8 cellular contexts compared by ENCODE assay signal in genomic region chr9:83544002-83544698, GRCh38. TPM values are rescaled to one million over a fixed set of nuclear protein-coding genes. Genes with fewer than 3 reads are reported as not detected.
DNase-seq lines count a peak whose midpoint lies in the region; ATAC-seq, FAIRE-seq and TF ChIP-seq lines count a peak whose summit lies in the region.

No MANE protein-coding gene starts in this region.

- no peak overlapping the region for H3K4me3 ChIP-seq in kidney (ENCODE audit: low read length in 2 of 2)

- peak; percentile 69 for FAIRE-seq in GM19239 (lab: Jason Lieb, UNC)
- peak; percentile 70 for FAIRE-seq in kidney (lab: Jason Lieb, UNC)

- peak; percentile 68 for DNase-seq in CD1c-positive myeloid dendritic cell (ENCODE audit: extremely low spot score)
- DNase-seq in GM19239 (ENCODE audit: insufficient read length, low spot score): peak; percentile 42
- peak; percentile 47 for DNase-seq in NCI-H460 (ENCODE audit: extremely low read depth, low read depth)
- DNase-seq in astrocyte of the hippocampus (ENCODE audit: low read depth, low spot score): peak; percentile 56
- DNase-seq in kidney: no peak
- no peak for DNase-seq in type B pancreatic cell (ENCODE audit: extremely low spot score, unreplicated experiment)
- DNase-seq in NK-92 treated with Interleukin-12 subunit alpha and Interleukin-12 subunit beta, amount 100 ng/mL, for 24 hours (lab: John Stamatoyannopoulos, UW): no peak

- intact Hi-C loops in kidney (cut with DNase I): loop anchor here (10.0 kb wide), 1 partner anchor 209 kb away; no protein-coding TSS in a partner anchor

- no peak overlapping the region for H3K9ac ChIP-seq in kidney (ENCODE audit: low read length in 2 of 2)

- peak; percentile 94 for ATAC-seq in HG03354 (IDR thresholded peaks at IDR 0.05; ENCODE audit: poor library complexity, severe bottlenecking, unreplicated experiment)

- H3K4me1 ChIP-seq in kidney (ENCODE audit: control insufficient read depth in 1 of 2, insufficient read depth in 1 of 2, low read depth in 1 of 2, low read length in 2 of 2): peaks cover 0 to under 1% of the 10 kb centered on the region in 2 donors

- TF ChIP-seq CTCF in kidney (IDR thresholded peaks at IDR 0.05; ENCODE audit: borderline replicate concordance, extremely low read depth, insufficient read depth) (peak; percentile 82), type B pancreatic cell (conservative IDR thresholded peaks at IDR 0.05) (peak; percentile 78)

- no peak overlapping the region for H3K27ac Mint-ChIP-seq in type B pancreatic cell

- no peaks in the 10 kb centered on the region for H3K9me3 ChIP-seq in kidney (ENCODE audit: control insufficient read depth in 1 of 2, low read length in 2 of 2)

- no peaks in the 10 kb centered on the region for H3K9me3 Mint-ChIP-seq in type B pancreatic cell

- peaks cover 20% of the 10 kb centered on the region for H3K27me3 Mint-ChIP-seq in type B pancreatic cell

- H3K4me3 Mint-ChIP-seq in type B pancreatic cell: no peak overlapping the region

- H3K4me1 Mint-ChIP-seq in type B pancreatic cell (ENCODE audit: unreplicated experiment): peaks cover 1% of the 10 kb centered on the region

- H3K27ac ChIP-seq in kidney (ENCODE audit: low read depth in 2 of 2, low read length in 2 of 2): no peak overlapping the region

- H3K36me3 Mint-ChIP-seq in type B pancreatic cell: no peaks in the 10 kb centered on the region

- no peaks in the 10 kb centered on the region for H3K36me3 ChIP-seq in kidney (ENCODE audit: control insufficient read depth in 1 of 2, insufficient read depth in 2 of 2, low read length in 2 of 2)

RNA-seq across cellular contexts. Expression of gene FRMD3, which starts 5.9 kb away (rescaled TPM):
- 2.7 TPM in 2 replicates for total RNA-seq in NCI-H460 (2014; rRNA removed; shearing (Covaris generic))
- polyA plus RNA-seq in NCI-H460 (2014; cell fraction: nucleus; rRNA removed): 1.6 and 2.9 TPM in 2 replicates
- total RNA-seq in kidney (11.0 TPM), type B pancreatic cell (ENCODE audit: low replicate concordance) (4.5 and 8.0 TPM in 2 replicates)
- polyA plus RNA-seq in kidney (ENCODE audit: insufficient read depth, low read depth, low replicate concordance): 9.9 TPM

Comparison
In these comparisons a context has a peak if more than half of its experiments do, and no peak if none do; other contexts are left out.
1. DNase-seq: peak in CD1c-positive myeloid dendritic cell (single experiment), GM19239 (single experiment), NCI-H460 (single experiment) and astrocyte of the hippocampus (single experiment); none in kidney (single experiment), type B pancreatic cell (single experiment) and NK-92 treated with Interleukin-12 subunit alpha and Interleukin-12 subunit beta, amount 100 ng/mL, for 24 hours (single experiment).